11 cellular contexts compared by ENCODE assay signal in genomic region chr13:25980255-25980654, GRCh38.
DNase-seq lines count a peak whose midpoint lies in the region; ATAC-seq and TF ChIP-seq lines count a peak whose summit lies in the region.
"Had no signal": no experiment of that assay in that cellular context is flagged by ENCODE, and none has a peak within 500 bp of the region (broad histone marks: within the 10 kb centered on the region; RNA-seq: fewer than 3 reads in every experiment).

No MANE protein-coding gene starts in this region.

- peaks cover 34% of the 10 kb centered on the region for H3K4me1 Mint-ChIP-seq in endothelial cell (ENCODE audit: unreplicated experiment)

- H3K27me3 ChIP-seq in SK-N-SH (ENCODE audit: insufficient read depth) = no peaks in the 10 kb centered on the region
- H3K27me3 ChIP-seq: upper lobe of left lung had no signal

- no peaks in the 10 kb centered on the region; a peak in 1 of 4 replicates for H3K4me1 ChIP-seq in SK-N-SH (ENCODE audit: control insufficient read depth in 1 of 2, insufficient read depth in 2 of 2, low read depth in 1 of 2, low read length in 1 of 2)
- H3K4me1 ChIP-seq: upper lobe of left lung had no signal

- DNase-seq in SK-N-SH = peak; percentile 40
- DNase-seq in NCI-H1092 treated with DMSO at 0.1 percent for 48 hours (lab: John Stamatoyannopoulos, UW) = peak; percentile 25
- peak; percentile 31 for DNase-seq in endothelial cell (ENCODE audit: low spot score)
- peak; percentile 17 for DNase-seq in retinal pigment epithelial cell (ENCODE audit: low read depth)
- DNase-seq in stimulated activated naive CD4-positive, alpha-beta T cell (lab: John Stamatoyannopoulos, UW) = no peak
- DNase-seq in omental fat pad (ENCODE audit: low spot score) = no peak
- DNase-seq: activated T-cell treated with anti-CD3 and anti-CD28 coated beads for 4 hours, GOT3, upper lobe of left lung had no signal

- no peaks in the 10 kb centered on the region for H3K9me3 ChIP-seq in SK-N-SH
- H3K9me3 ChIP-seq: upper lobe of left lung had no signal

- H3K9me3 Mint-ChIP-seq in endothelial cell (ENCODE audit: unreplicated experiment) = no peaks in the 10 kb centered on the region

- H3F3A ChIP-seq in SK-N-SH (replicated peaks; ENCODE audit: insufficient read depth) = no peaks in the 10 kb centered on the region

- no peaks in the 10 kb centered on the region for H4K20me1 ChIP-seq in SK-N-SH (ENCODE audit: insufficient read depth)

- TF ChIP-seq CTCF in SK-N-SH (IDR thresholded peaks at IDR 0.05) (no peak), endothelial cell (IDR thresholded peaks at IDR 0.05; ENCODE audit: unreplicated experiment) (no peak), retinal pigment epithelial cell (conservative IDR thresholded peaks at IDR 0.05; ENCODE audit: low read depth, low read length) (peak; percentile 50), omental fat pad (IDR thresholded peaks at IDR 0.05) (no peak)

- no peaks in the 10 kb centered on the region for H3K36me3 ChIP-seq in SK-N-SH (replicated peaks in 1 of 2; ENCODE audit: control insufficient read depth in 1 of 2, insufficient read depth in 2 of 2, low read length in 1 of 2)
- H3K36me3 ChIP-seq: upper lobe of left lung had no signal

- ATAC-seq in SK-N-SH treated with all-trans-retinoic acid at 6 μM for 48 hours = no peak
- ATAC-seq in GM21786 (IDR thresholded peaks at IDR 0.05; ENCODE audit: unreplicated experiment) = no peak
- ATAC-seq in omental fat pad (ENCODE audit: low FRiP score) = no peak

- H3K4me3 ChIP-seq in SK-N-SH (ENCODE audit: low read depth in 2 of 2, low read length in 1 of 2) = no peak overlapping the region
- no peak overlapping the region for H3K4me3 ChIP-seq in retinal pigment epithelial cell (ENCODE audit: low read length)
- H3K4me3 ChIP-seq: upper lobe of left lung had no signal

- H2AFZ ChIP-seq in SK-N-SH (ENCODE audit: low read depth) = no peak overlapping the region

- 12% methylated on average over 2 of the region's 2 CpGs for WGBS in SK-N-SH (ENCODE audit: low lambda C conversion rate)

- no peaks in the 10 kb centered on the region for H3K79me2 ChIP-seq in SK-N-SH (ENCODE audit: insufficient read depth)

- H3K4me3 Mint-ChIP-seq in endothelial cell (ENCODE audit: unreplicated experiment) = no peak overlapping the region

- CTCF ChIA-PET in SK-N-SH (lab: Yijun Ruan, JAX) = no interaction called here

- peak; percentile 42 for TF ChIP-seq RAD21 in SK-N-SH (IDR thresholded peaks at IDR 0.05; ENCODE audit: low read length)

- no peak for TF ChIP-seq EP300 in SK-N-SH (IDR thresholded peaks at IDR 0.05; ENCODE audit: borderline replicate concordance in 1 of 2, low read depth in 1 of 2, low read length in 1 of 2)

- H3K4me2 ChIP-seq in SK-N-SH = no peak overlapping the region

- no peak overlapping the region for H3K27ac Mint-ChIP-seq in endothelial cell (ENCODE audit: unreplicated experiment)

- H3K36me3 Mint-ChIP-seq in endothelial cell (ENCODE audit: low read depth, unreplicated experiment) = peaks cover 3% of the 10 kb centered on the region

- no peaks in the 10 kb centered on the region for H3K9me2 ChIP-seq in SK-N-SH

- no peak overlapping the region for H3K27ac ChIP-seq in SK-N-SH (ENCODE audit: low read depth in 2 of 2, low read length in 1 of 2)
- H3K27ac ChIP-seq: upper lobe of left lung had no signal

- POLR2A ChIA-PET in SK-N-SH (lab: Yijun Ruan, JAX) = no interaction called here

- H3K9ac ChIP-seq in SK-N-SH = no peak overlapping the region

- H3K27me3 Mint-ChIP-seq in endothelial cell (ENCODE audit: unreplicated experiment) = peaks cover 6% of the 10 kb centered on the region

TF ChIP-seq in SK-N-SH, 30 proteins besides CTCF, POLR2A, EP300 and RAD21:
- TF ChIP-seq NFIC (IDR thresholded peaks at IDR 0.05; ENCODE audit: borderline replicate concordance) (no peak), SMC3 (IDR thresholded peaks at IDR 0.05; ENCODE audit: low read depth, low read length) (peak; percentile 10; the same call in 1 of the 2 replicates), ELF1 (IDR thresholded peaks at IDR 0.05) (no peak), RXRA (IDR thresholded peaks at IDR 0.05; ENCODE audit: borderline replicate concordance, low read depth) (no peak), TEAD4 (IDR thresholded peaks at IDR 0.05; ENCODE audit: borderline replicate concordance, insufficient read depth) (no peak), MEF2A (IDR thresholded peaks at IDR 0.05; ENCODE audit: borderline replicate concordance, low read depth) (no peak), MXI1 (IDR thresholded peaks at IDR 0.05; ENCODE audit: low read depth, low read length) (no peak), GABPA (IDR thresholded peaks at IDR 0.05; ENCODE audit: low read depth) (no peak)

TF ChIP-seq in SK-N-SH treated with all-trans-retinoic acid at 6 μM for 48 hours, 23 proteins besides CTCF, POLR2A, EP300 and RAD21:
- no peak for TF ChIP-seq CREB5 (CRISPR knock-in tag; IDR thresholded peaks at IDR 0.05; ENCODE audit: low read depth)
- no peak for TF ChIP-seq ISL1 (CRISPR knock-in tag; IDR thresholded peaks at IDR 0.05)
- no peak for TF ChIP-seq BACH2 (CRISPR knock-in tag; IDR thresholded peaks at IDR 0.05; ENCODE audit: borderline replicate concordance)
- TF ChIP-seq ZFP30 (CRISPR knock-in tag; IDR thresholded peaks at IDR 0.05) = no peak
- TF ChIP-seq TCF4 (CRISPR knock-in tag; IDR thresholded peaks at IDR 0.05; ENCODE audit: borderline replicate concordance) = no peak
- no peak for TF ChIP-seq CSRNP3 (CRISPR knock-in tag; IDR thresholded peaks at IDR 0.05)
- no peak for TF ChIP-seq ZNF70 (CRISPR knock-in tag; IDR thresholded peaks at IDR 0.05)
- no peak for TF ChIP-seq GLIS3 (CRISPR knock-in tag; IDR thresholded peaks at IDR 0.05)
- no peak for TF ChIP-seq ESRRG (CRISPR knock-in tag; IDR thresholded peaks at IDR 0.05)

Comparison
In these comparisons a context has a peak if more than half of its experiments do, and no peak if none do; other contexts are left out.
1. DNase-seq: peak in SK-N-SH (single experiment), NCI-H1092 treated with DMSO at 0.1 percent for 48 hours (single experiment), endothelial cell (single experiment) and retinal pigment epithelial cell (single experiment); none in stimulated activated naive CD4-positive, alpha-beta T cell (0 of 6) and omental fat pad (single experiment).